13 cellular contexts compared by ENCODE assay signal in the genomic region with DNA sequence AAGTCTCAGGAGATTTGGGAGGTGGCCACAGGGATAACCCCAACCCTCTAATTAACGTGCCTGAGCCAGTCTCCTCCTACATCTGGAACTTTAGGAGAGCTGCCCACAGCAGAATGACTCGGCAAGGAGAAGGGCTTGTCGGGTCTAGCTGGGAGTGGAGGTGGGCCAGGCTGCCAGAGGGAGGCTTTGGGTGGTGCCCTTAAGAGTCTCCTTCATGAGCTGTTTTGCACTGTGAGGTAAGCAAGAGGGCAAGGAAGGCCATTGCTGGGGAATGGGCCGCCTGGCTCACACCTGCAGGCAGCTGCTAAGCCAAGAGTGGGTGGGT. TPM values are rescaled to one million over a fixed set of nuclear protein-coding genes. Genes with fewer than 3 reads are reported as not detected.
DNase-seq lines count a peak whose midpoint lies in the region; ATAC-seq and TF ChIP-seq lines count a peak whose summit lies in the region.
"Had no signal": no experiment of that assay in that cellular context is flagged by ENCODE, and none has a peak within 500 bp of the region (broad histone marks: within the 10 kb centered on the region; RNA-seq: fewer than 3 reads in every experiment).

No MANE protein-coding gene starts in this region.

- peaks cover 18% of the 10 kb centered on the region for H3K79me2 ChIP-seq in PC-3 (ENCODE audit: low read length)

- peaks cover 26% of the 10 kb centered on the region for H3K4me1 Mint-ChIP-seq in activated CD4-positive, alpha-beta T cell treated with anti-CD3 and anti-CD28 coated beads, Interleukin-2, amount 10 ng/mL, durations not matched to agents 24 days and 14 days

- H3K4me3 ChIP-seq in PC-3 (ENCODE audit: low read length) (no peak overlapping the region), esophagus (ENCODE audit: low read depth in 1 of 2, low read length in 2 of 2) (no peak overlapping the region), gastrocnemius medialis (no peak overlapping the region)
- H3K4me3 ChIP-seq: gastroesophageal sphincter had no signal

- no peaks in the 10 kb centered on the region for H3F3A ChIP-seq in PC-3 (ENCODE audit: low read length, unreplicated experiment)

- DNase-seq in G401 (ENCODE audit: low spot score) (peak; percentile 32), PC-3 (peak; percentile 29), gastrocnemius medialis (peak in 1 of 2 donors; percentile 14), hepatic stellate cell (ENCODE audit: low spot score) (no peak)
- DNase-seq in activated CD4-positive, alpha-beta T cell treated with anti-CD3 and anti-CD28 coated beads, Interleukin-2, amount 10 ng/mL, durations not matched to agents 24 days and 14 days, result no peak
- DNase-seq in stimulated activated CD4-positive, alpha-beta T cell treated with anti-CD3 and anti-CD28 coated beads, Interleukin-12 subunit alpha, Interleukin-12 subunit beta, amount 100 ng/mL, for 4 hours, result no peak
- DNase-seq: activated CD8-positive, alpha-beta T cell treated with anti-CD3 and anti-CD28 coated beads, Interleukin-2, amount 10 ng/mL, durations not matched to agents 7 days and 5 days; HCEC 1CT; NCI-H1930; stimulated activated naive CD4-positive, alpha-beta T cell treated with Interleukin-2 at 50 U/mL for 16 hours had no signal

- TF ChIP-seq POLR2A in gastrocnemius medialis (IDR thresholded peaks at IDR 0.05), result no peak

- H2AFZ ChIP-seq in PC-3 (ENCODE audit: low read length), result peak overlapping the region; percentile 63

- H3K36me3 Mint-ChIP-seq in activated CD4-positive, alpha-beta T cell treated with anti-CD3 and anti-CD28 coated beads, Interleukin-2, amount 10 ng/mL, durations not matched to agents 24 days and 14 days (ENCODE audit: low read depth), result no peaks in the 10 kb centered on the region

- H3K9me3 ChIP-seq in PC-3 (ENCODE audit: low read length), result no peaks in the 10 kb centered on the region
- no peaks in the 10 kb centered on the region for H3K9me3 ChIP-seq in esophagus (ENCODE audit: control insufficient read depth in 2 of 2, insufficient read depth in 1 of 2, low read depth in 1 of 2, low read length in 1 of 2)
- no peaks in the 10 kb centered on the region for H3K9me3 ChIP-seq in gastrocnemius medialis
- H3K9me3 ChIP-seq: gastroesophageal sphincter had no signal

- no peak overlapping the region for H3K4me3 Mint-ChIP-seq in activated CD4-positive, alpha-beta T cell treated with anti-CD3 and anti-CD28 coated beads, Interleukin-2, amount 10 ng/mL, durations not matched to agents 24 days and 14 days
- H3K4me3 Mint-ChIP-seq: activated CD8-positive, alpha-beta T cell treated with anti-CD3 and anti-CD28 coated beads, Interleukin-2, amount 10 ng/mL, durations not matched to agents 7 days and 5 days had no signal

- intact Hi-C loops in PC-3 (cut with micrococcal nuclease) (no loop called here), gastrocnemius medialis (cut with DNase I; ENCODE audit: low total_unique reads) (no loop called here)
- intact Hi-C loops in activated CD4-positive, alpha-beta T cell treated with anti-CD3 and anti-CD28 coated beads, Interleukin-2, amount 10 ng/mL, durations not matched to agents 24 days and 14 days (cut with micrococcal nuclease), result no loop called here

- 39 to 47% methylated on average over 4 of the region's 4 CpGs for WGBS in esophagus, 2 donors

- no peaks in the 10 kb centered on the region for H3K9me2 ChIP-seq in PC-3 (replicated peaks; ENCODE audit: low read length)

- H3K4me2 ChIP-seq in PC-3 (ENCODE audit: low read length), result no peak overlapping the region

- H3K36me3 ChIP-seq in PC-3 (ENCODE audit: low read depth, low read length) (no peaks in the 10 kb centered on the region), esophagus (ENCODE audit: control insufficient read depth in 2 of 2, insufficient read depth in 2 of 2, low read length in 1 of 2) (no peaks in the 10 kb centered on the region), gastrocnemius medialis (no peaks in the 10 kb centered on the region)
- H3K36me3 ChIP-seq: gastroesophageal sphincter had no signal

- no TSS peak for BruUV-seq in PC-3 (replicated peaks; lab: Mats Ljungman, UMichigan)

- in situ Hi-C loops in G401 (cut with HindIII; ENCODE audit: low sequenced_read_pairs) (no loop called here), gastrocnemius medialis (cut with MboI; ENCODE audit: low sequenced_read_pairs in 4 of 4) (loop anchor here in 2 of 4 donors (10.0 kb wide), 1 partner anchor 57 kb away; no protein-coding TSS in a partner anchor)

- no peaks in the 10 kb centered on the region for H3K9me3 Mint-ChIP-seq in activated CD4-positive, alpha-beta T cell treated with anti-CD3 and anti-CD28 coated beads, Interleukin-2, amount 10 ng/mL, durations not matched to agents 24 days and 14 days

- no peak overlapping the region for H3K27ac Mint-ChIP-seq in activated CD4-positive, alpha-beta T cell treated with anti-CD3 and anti-CD28 coated beads, Interleukin-2, amount 10 ng/mL, durations not matched to agents 24 days and 14 days
- H3K27ac Mint-ChIP-seq: activated CD8-positive, alpha-beta T cell treated with anti-CD3 and anti-CD28 coated beads, Interleukin-2, amount 10 ng/mL, durations not matched to agents 7 days and 5 days had no signal

- H3K27ac ChIP-seq in PC-3 (ENCODE audit: low read length) (0 out of 2 replicates have a peak overlapping the region, but pooled peaks have one; percentile 1), esophagus (ENCODE audit: low read depth in 2 of 2, low read length in 1 of 2) (peak overlapping the region; percentile 89 to 94), gastrocnemius medialis (peak overlapping the region; percentile 9 to 42 (median 28))
- H3K27ac ChIP-seq: gastroesophageal sphincter had no signal

- no peaks in the 10 kb centered on the region for H4K20me1 ChIP-seq in PC-3 (ENCODE audit: low read length)

- TF ChIP-seq CTCF in PC-3 (conservative IDR thresholded peaks at IDR 0.05; ENCODE audit: low read depth, low read length) (no peak), gastrocnemius medialis (IDR thresholded peaks at IDR 0.05 in 4 of 5, conservative IDR thresholded peaks at IDR 0.05 in 1 of 5) (no peak)

- ATAC-seq in PC-3, result no peak
- ATAC-seq in gastrocnemius medialis, result no peak
- no peak for ATAC-seq in HG02970 (IDR thresholded peaks at IDR 0.05; ENCODE audit: low FRiP score, unreplicated experiment)
- ATAC-seq: activated CD8-positive, alpha-beta T cell treated with anti-CD3 and anti-CD28 coated beads, Interleukin-2, amount 10 ng/mL, durations not matched to agents 7 days and 5 days; gastroesophageal sphincter had no signal

- H3K27me3 ChIP-seq in PC-3 (ENCODE audit: low read length) (no peaks in the 10 kb centered on the region), esophagus (ENCODE audit: control insufficient read depth in 1 of 2, insufficient read depth in 2 of 2, low read length in 2 of 2) (no peaks in the 10 kb centered on the region), gastrocnemius medialis (no peaks in the 10 kb centered on the region)
- H3K27me3 ChIP-seq: gastroesophageal sphincter had no signal

- CTCF ChIA-PET in PC-3 (lab: Charles Lee), result interaction anchor here (0.6 to 0.7 kb wide), 2 partner anchors 20 to 217 kb away, joined by 4 to 8 read pairs; no protein-coding TSS in a partner anchor

- H3K4me1 ChIP-seq in PC-3 (ENCODE audit: insufficient read depth, low read length) (peaks cover 52% of the 10 kb centered on the region), esophagus (ENCODE audit: control insufficient read depth in 2 of 2, insufficient read depth in 2 of 2, low read length in 1 of 2) (peaks cover 8 to 18% of the 10 kb centered on the region in 2 donors), gastrocnemius medialis (peaks cover 29% of the 10 kb centered on the region in 2 donors)

- peaks cover 9% of the 10 kb centered on the region for H3K27me3 Mint-ChIP-seq in activated CD4-positive, alpha-beta T cell treated with anti-CD3 and anti-CD28 coated beads, Interleukin-2, amount 10 ng/mL, durations not matched to agents 24 days and 14 days

- H3K9ac ChIP-seq in PC-3 (ENCODE audit: low read length), result no peak overlapping the region

- POLR2A ChIA-PET in PC-3 (lab: Charles Lee; ENCODE audit: unreplicated experiment), result interaction anchor here (0.7 kb wide), 1 partner anchor 13 kb away, joined by 8 read pairs; no protein-coding TSS in a partner anchor

RNA-seq across cellular contexts. Expression of gene TNK2, which starts 3.6 kb away (rescaled TPM):
- 45.2 and 51.8 TPM in 2 replicates for total RNA-seq in G401 (2014; rRNA removed; shearing (Covaris generic))
- total RNA-seq in PC-3 (2014; rRNA removed) (43.7 and 49.3 TPM in 2 replicates), gastrocnemius medialis (10 to 100 TPM; 40.5 to 54.0 (median 49.3) TPM)
- polyA plus RNA-seq in esophagus, result 10 to 100 TPM; 38.8 to 87.5 TPM
- total RNA-seq in activated CD4-positive, alpha-beta T cell treated with anti-CD3 and anti-CD28 coated beads, Interleukin-2, amount 10 ng/mL, durations not matched to agents 24 days and 14 days, result 101 and 110 TPM in 2 replicates

Comparison
In these comparisons a context has a peak if more than half of its experiments do, and no peak if none do; other contexts are left out.
1. DNase-seq: peak in G401 (single experiment) and PC-3 (single experiment); none in activated CD4-positive, alpha-beta T cell treated with anti-CD3 and anti-CD28 coated beads, Interleukin-2, amount 10 ng/mL, durations not matched to agents 24 days and 14 days (single experiment), hepatic stellate cell (single experiment) and stimulated activated CD4-positive, alpha-beta T cell treated with anti-CD3 and anti-CD28 coated beads, Interleukin-12 subunit alpha, Interleukin-12 subunit beta, amount 100 ng/mL, for 4 hours (single experiment).
2. H3K27ac ChIP-seq: peak in every context shown above with its lines; median percentile 92 in esophagus; 28 in gastrocnemius medialis; 1 in PC-3.